Comparison of ENCODE assay signal across 1 cellular context in the genomic region with DNA sequence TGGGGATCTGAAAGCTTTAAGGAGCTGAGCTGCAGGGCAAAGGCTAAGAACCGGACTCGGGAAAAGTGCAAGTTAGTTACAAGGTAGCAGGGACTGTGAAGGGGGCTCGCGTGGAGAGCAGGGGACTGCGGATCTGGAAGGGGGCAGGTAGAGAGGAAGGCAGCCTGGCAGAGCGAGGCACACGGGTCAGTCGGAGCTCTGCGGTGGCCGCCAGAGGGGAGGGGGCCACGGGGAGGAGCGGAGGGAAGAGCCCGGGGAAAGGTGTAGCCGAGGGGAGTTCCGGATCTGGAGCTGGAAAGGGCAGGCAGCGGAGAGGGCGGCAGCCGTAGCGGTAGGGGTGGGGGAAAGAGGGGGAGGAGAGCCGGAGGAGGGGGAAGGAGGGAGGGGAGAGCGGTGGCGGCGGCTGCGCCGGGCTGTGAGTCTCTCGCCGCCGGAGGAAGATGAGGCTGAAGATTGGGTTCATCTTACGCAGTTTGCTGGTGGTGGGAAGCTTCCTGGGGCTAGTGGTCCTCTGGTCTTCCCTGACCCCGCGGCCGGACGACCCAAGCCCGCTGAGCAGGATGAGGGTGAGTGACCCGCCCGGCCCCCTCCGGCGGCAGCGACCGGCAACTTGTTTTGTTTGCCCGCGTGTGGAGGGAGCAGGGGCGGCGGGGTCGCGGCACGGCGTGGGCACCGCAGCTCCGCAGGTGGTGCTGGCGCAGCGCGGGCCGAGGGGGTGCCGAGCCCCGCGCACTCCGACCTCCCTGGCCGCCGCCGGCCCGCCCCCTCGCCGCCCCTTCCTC.
TF ChIP-seq lines count a peak whose summit lies in the region.

A gene with protein sequence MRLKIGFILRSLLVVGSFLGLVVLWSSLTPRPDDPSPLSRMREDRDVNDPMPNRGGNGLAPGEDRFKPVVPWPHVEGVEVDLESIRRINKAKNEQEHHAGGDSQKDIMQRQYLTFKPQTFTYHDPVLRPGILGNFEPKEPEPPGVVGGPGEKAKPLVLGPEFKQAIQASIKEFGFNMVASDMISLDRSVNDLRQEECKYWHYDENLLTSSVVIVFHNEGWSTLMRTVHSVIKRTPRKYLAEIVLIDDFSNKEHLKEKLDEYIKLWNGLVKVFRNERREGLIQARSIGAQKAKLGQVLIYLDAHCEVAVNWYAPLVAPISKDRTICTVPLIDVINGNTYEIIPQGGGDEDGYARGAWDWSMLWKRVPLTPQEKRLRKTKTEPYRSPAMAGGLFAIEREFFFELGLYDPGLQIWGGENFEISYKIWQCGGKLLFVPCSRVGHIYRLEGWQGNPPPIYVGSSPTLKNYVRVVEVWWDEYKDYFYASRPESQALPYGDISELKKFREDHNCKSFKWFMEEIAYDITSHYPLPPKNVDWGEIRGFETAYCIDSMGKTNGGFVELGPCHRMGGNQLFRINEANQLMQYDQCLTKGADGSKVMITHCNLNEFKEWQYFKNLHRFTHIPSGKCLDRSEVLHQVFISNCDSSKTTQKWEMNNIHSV (plus strand): TSS at position 416 of the 782 bp plus-strand sequence. CDS start 25 bp downstream, at position 441.

TF ChIP-seq in K562, 482 proteins besides CTCF, POLR2A, EP300 and RAD21 (continued from another document and continues in another):
- TF ChIP-seq, protein P1, sequence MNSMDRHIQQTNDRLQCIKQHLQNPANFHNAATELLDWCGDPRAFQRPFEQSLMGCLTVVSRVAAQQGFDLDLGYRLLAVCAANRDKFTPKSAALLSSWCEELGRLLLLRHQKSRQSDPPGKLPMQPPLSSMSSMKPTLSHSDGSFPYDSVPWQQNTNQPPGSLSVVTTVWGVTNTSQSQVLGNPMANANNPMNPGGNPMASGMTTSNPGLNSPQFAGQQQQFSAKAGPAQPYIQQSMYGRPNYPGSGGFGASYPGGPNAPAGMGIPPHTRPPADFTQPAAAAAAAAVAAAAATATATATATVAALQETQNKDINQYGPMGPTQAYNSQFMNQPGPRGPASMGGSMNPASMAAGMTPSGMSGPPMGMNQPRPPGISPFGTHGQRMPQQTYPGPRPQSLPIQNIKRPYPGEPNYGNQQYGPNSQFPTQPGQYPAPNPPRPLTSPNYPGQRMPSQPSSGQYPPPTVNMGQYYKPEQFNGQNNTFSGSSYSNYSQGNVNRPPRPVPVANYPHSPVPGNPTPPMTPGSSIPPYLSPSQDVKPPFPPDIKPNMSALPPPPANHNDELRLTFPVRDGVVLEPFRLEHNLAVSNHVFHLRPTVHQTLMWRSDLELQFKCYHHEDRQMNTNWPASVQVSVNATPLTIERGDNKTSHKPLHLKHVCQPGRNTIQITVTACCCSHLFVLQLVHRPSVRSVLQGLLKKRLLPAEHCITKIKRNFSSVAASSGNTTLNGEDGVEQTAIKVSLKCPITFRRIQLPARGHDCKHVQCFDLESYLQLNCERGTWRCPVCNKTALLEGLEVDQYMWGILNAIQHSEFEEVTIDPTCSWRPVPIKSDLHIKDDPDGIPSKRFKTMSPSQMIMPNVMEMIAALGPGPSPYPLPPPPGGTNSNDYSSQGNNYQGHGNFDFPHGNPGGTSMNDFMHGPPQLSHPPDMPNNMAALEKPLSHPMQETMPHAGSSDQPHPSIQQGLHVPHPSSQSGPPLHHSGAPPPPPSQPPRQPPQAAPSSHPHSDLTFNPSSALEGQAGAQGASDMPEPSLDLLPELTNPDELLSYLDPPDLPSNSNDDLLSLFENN (IDR thresholded peaks at IDR 0.05; ENCODE audit: low read depth in 2 of 2, low read length in 2 of 2) = peak in 1 of 2 experiments; percentile 8; a peak in 1 of 4 replicates
- TF ChIP-seq FOXK1 (CRISPR knock-in tag; IDR thresholded peaks at IDR 0.05; ENCODE audit: borderline replicate concordance) = no peak
- TF ChIP-seq NCOR1 (IDR thresholded peaks at IDR 0.05) = peak; percentile 47; the same call in 1 of the 2 replicates
- TF ChIP-seq MEIS2 (IDR thresholded peaks at IDR 0.05; ENCODE audit: partially characterized antibody) = no peak
- TF ChIP-seq, protein P2, sequence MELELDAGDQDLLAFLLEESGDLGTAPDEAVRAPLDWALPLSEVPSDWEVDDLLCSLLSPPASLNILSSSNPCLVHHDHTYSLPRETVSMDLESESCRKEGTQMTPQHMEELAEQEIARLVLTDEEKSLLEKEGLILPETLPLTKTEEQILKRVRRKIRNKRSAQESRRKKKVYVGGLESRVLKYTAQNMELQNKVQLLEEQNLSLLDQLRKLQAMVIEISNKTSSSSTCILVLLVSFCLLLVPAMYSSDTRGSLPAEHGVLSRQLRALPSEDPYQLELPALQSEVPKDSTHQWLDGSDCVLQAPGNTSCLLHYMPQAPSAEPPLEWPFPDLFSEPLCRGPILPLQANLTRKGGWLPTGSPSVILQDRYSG (tag; conservative IDR thresholded peaks at IDR 0.05; ENCODE audit: low read depth) = no peak
- TF ChIP-seq, protein P3, sequence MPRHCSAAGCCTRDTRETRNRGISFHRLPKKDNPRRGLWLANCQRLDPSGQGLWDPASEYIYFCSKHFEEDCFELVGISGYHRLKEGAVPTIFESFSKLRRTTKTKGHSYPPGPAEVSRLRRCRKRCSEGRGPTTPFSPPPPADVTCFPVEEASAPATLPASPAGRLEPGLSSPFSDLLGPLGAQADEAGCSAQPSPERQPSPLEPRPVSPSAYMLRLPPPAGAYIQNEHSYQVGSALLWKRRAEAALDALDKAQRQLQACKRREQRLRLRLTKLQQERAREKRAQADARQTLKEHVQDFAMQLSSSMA (CRISPR knock-in tag; IDR thresholded peaks at IDR 0.05) = no peak
- no peak for TF ChIP-seq KLF16 (IDR thresholded peaks at IDR 0.05)
- peak; percentile 81 for TF ChIP-seq ELF1 (tag; IDR thresholded peaks at IDR 0.05)
- no peak for TF ChIP-seq ZSCAN32 (CRISPR knock-in tag; IDR thresholded peaks at IDR 0.05)
- TF ChIP-seq, protein P4, sequence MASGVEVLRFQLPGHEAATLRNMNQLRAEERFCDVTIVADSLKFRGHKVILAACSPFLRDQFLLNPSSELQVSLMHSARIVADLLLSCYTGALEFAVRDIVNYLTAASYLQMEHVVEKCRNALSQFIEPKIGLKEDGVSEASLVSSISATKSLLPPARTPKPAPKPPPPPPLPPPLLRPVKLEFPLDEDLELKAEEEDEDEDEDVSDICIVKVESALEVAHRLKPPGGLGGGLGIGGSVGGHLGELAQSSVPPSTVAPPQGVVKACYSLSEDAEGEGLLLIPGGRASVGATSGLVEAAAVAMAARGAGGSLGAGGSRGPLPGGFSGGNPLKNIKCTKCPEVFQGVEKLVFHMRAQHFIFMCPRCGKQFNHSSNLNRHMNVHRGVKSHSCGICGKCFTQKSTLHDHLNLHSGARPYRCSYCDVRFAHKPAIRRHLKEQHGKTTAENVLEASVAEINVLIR (CRISPR knock-in tag; IDR thresholded peaks at IDR 0.05) = no peak
- no peak for TF ChIP-seq FOXP1 (CRISPR knock-in tag; IDR thresholded peaks at IDR 0.05)
- no peak for TF ChIP-seq SOX6 (IDR thresholded peaks at IDR 0.05)
- no peak for TF ChIP-seq KAT8 (IDR thresholded peaks at IDR 0.05; ENCODE audit: low read depth)
- peak; percentile 24; the same call in 1 of the 2 replicates for TF ChIP-seq EGR1 (conservative IDR thresholded peaks at IDR 0.05)
- TF ChIP-seq, protein P5, sequence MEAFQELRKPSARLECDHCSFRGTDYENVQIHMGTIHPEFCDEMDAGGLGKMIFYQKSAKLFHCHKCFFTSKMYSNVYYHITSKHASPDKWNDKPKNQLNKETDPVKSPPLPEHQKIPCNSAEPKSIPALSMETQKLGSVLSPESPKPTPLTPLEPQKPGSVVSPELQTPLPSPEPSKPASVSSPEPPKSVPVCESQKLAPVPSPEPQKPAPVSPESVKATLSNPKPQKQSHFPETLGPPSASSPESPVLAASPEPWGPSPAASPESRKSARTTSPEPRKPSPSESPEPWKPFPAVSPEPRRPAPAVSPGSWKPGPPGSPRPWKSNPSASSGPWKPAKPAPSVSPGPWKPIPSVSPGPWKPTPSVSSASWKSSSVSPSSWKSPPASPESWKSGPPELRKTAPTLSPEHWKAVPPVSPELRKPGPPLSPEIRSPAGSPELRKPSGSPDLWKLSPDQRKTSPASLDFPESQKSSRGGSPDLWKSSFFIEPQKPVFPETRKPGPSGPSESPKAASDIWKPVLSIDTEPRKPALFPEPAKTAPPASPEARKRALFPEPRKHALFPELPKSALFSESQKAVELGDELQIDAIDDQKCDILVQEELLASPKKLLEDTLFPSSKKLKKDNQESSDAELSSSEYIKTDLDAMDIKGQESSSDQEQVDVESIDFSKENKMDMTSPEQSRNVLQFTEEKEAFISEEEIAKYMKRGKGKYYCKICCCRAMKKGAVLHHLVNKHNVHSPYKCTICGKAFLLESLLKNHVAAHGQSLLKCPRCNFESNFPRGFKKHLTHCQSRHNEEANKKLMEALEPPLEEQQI (IDR thresholded peaks at IDR 0.05) = no peak
- TF ChIP-seq, protein P6, sequence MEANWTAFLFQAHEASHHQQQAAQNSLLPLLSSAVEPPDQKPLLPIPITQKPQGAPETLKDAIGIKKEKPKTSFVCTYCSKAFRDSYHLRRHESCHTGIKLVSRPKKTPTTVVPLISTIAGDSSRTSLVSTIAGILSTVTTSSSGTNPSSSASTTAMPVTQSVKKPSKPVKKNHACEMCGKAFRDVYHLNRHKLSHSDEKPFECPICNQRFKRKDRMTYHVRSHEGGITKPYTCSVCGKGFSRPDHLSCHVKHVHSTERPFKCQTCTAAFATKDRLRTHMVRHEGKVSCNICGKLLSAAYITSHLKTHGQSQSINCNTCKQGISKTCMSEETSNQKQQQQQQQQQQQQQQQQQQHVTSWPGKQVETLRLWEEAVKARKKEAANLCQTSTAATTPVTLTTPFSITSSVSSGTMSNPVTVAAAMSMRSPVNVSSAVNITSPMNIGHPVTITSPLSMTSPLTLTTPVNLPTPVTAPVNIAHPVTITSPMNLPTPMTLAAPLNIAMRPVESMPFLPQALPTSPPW (CRISPR knock-in tag; IDR thresholded peaks at IDR 0.05) = peak; percentile 92
- 0 out of 2 replicates have a peak, but pooled peaks have one; percentile 16 for TF ChIP-seq ZBTB1 (CRISPR knock-in tag; IDR thresholded peaks at IDR 0.05; ENCODE audit: borderline replicate concordance, low read depth)
- no peak for TF ChIP-seq EHMT2 (IDR thresholded peaks at IDR 0.05)
- no peak for TF ChIP-seq NFIX (CRISPR knock-in tag; IDR thresholded peaks at IDR 0.05; ENCODE audit: low read depth)
- TF ChIP-seq PYGO2 (tag; IDR thresholded peaks at IDR 0.05) = no peak
- TF ChIP-seq GABPB1 (CRISPR knock-in tag; IDR thresholded peaks at IDR 0.05) = peak; percentile 65; the same call in 1 of the 2 replicates
- TF ChIP-seq, protein P7, sequence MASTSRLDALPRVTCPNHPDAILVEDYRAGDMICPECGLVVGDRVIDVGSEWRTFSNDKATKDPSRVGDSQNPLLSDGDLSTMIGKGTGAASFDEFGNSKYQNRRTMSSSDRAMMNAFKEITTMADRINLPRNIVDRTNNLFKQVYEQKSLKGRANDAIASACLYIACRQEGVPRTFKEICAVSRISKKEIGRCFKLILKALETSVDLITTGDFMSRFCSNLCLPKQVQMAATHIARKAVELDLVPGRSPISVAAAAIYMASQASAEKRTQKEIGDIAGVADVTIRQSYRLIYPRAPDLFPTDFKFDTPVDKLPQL (IDR thresholded peaks at IDR 0.05; ENCODE audit: extremely low read depth, insufficient read length) = no peak
- TF ChIP-seq, protein P8, sequence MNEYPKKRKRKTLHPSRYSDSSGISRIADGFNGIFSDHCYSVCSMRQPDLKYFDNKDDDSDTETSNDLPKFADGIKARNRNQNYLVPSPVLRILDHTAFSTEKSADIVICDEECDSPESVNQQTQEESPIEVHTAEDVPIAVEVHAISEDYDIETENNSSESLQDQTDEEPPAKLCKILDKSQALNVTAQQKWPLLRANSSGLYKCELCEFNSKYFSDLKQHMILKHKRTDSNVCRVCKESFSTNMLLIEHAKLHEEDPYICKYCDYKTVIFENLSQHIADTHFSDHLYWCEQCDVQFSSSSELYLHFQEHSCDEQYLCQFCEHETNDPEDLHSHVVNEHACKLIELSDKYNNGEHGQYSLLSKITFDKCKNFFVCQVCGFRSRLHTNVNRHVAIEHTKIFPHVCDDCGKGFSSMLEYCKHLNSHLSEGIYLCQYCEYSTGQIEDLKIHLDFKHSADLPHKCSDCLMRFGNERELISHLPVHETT (CRISPR knock-in tag; conservative IDR thresholded peaks at IDR 0.05 in 1 of 2, IDR thresholded peaks at IDR 0.05 in 1 of 2) = no peak
- TF ChIP-seq, protein P9, sequence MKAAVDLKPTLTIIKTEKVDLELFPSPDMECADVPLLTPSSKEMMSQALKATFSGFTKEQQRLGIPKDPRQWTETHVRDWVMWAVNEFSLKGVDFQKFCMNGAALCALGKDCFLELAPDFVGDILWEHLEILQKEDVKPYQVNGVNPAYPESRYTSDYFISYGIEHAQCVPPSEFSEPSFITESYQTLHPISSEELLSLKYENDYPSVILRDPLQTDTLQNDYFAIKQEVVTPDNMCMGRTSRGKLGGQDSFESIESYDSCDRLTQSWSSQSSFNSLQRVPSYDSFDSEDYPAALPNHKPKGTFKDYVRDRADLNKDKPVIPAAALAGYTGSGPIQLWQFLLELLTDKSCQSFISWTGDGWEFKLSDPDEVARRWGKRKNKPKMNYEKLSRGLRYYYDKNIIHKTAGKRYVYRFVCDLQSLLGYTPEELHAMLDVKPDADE (conservative IDR thresholded peaks at IDR 0.05; ENCODE audit: control insufficient read depth, low read depth, low read length) = no peak
- TF ChIP-seq ZNF57 (CRISPR knock-in tag; IDR thresholded peaks at IDR 0.05) = no peak
- peak; percentile 89 to 93 for TF ChIP-seq MAZ (CRISPR knock-in tag; conservative IDR thresholded peaks at IDR 0.05 in 1 of 2, IDR thresholded peaks at IDR 0.05 in 1 of 2)
- TF ChIP-seq ZNF3 (CRISPR knock-in tag; IDR thresholded peaks at IDR 0.05) = no peak
- TF ChIP-seq PRPF4 (IDR thresholded peaks at IDR 0.05; ENCODE audit: insufficient read depth, low read depth, low read length, poor library complexity, severe bottlenecking) = no peak
- no peak for TF ChIP-seq TARDBP (IDR thresholded peaks at IDR 0.05)
- no peak for TF ChIP-seq ZNF707 (CRISPR knock-in tag; conservative IDR thresholded peaks at IDR 0.05)
- no peak for TF ChIP-seq E2F3 (CRISPR knock-in tag; IDR thresholded peaks at IDR 0.05)
- no peak for TF ChIP-seq ZNF551 (CRISPR knock-in tag; IDR thresholded peaks at IDR 0.05)
- no peak for TF ChIP-seq ZBTB8A (IDR thresholded peaks at IDR 0.05; ENCODE audit: partially characterized antibody)
- no peak for TF ChIP-seq SMARCC2 (IDR thresholded peaks at IDR 0.05; ENCODE audit: low read depth)
- TF ChIP-seq KDM1A (IDR thresholded peaks at IDR 0.05) = peak in 1 of 2 experiments; percentile 17; a peak in 1 of 4 replicates
- no peak for TF ChIP-seq MAFK (IDR thresholded peaks at IDR 0.05; ENCODE audit: low read length)
- peak; percentile 72 for TF ChIP-seq HNRNPLL (IDR thresholded peaks at IDR 0.05; ENCODE audit: low read depth, low read length, poor library complexity, severe bottlenecking)
- no peak for TF ChIP-seq HNRNPL (IDR thresholded peaks at IDR 0.05; ENCODE audit: low read depth, low read length)
- TF ChIP-seq, protein P10, sequence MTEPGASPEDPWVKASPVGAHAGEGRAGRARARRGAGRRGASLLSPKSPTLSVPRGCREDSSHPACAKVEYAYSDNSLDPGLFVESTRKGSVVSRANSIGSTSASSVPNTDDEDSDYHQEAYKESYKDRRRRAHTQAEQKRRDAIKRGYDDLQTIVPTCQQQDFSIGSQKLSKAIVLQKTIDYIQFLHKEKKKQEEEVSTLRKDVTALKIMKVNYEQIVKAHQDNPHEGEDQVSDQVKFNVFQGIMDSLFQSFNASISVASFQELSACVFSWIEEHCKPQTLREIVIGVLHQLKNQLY (CRISPR knock-in tag; conservative IDR thresholded peaks at IDR 0.05) = 0 out of 4 replicates have a peak, but pooled peaks of 1 of the 2 experiments have one; percentile 57
- no peak for TF ChIP-seq MCM2 (IDR thresholded peaks at IDR 0.05; ENCODE audit: low read depth)
- TF ChIP-seq FOXK2 (conservative IDR thresholded peaks at IDR 0.05 in 1 of 2, IDR thresholded peaks at IDR 0.05 in 1 of 2; ENCODE audit: low read depth in 2 of 2) = no peak
- TF ChIP-seq TAF15 (IDR thresholded peaks at IDR 0.05; ENCODE audit: low read depth, low read length) = no peak
- no peak for TF ChIP-seq ZNF134 (CRISPR knock-in tag; conservative IDR thresholded peaks at IDR 0.05)
- TF ChIP-seq NRF1 (conservative IDR thresholded peaks at IDR 0.05 in 1 of 2, IDR thresholded peaks at IDR 0.05 in 1 of 2) = peak; percentile 44 to 46; a peak in 3 of 4 replicates
- no peak for TF ChIP-seq NR4A1 (CRISPR knock-in tag; IDR thresholded peaks at IDR 0.05)
- TF ChIP-seq NR4A1 (tag; IDR thresholded peaks at IDR 0.05) = no peak
